ENCODE assay signal across 16 cellular contexts in genomic region chrX:39935414-39936064, GRCh38.
A peak's percentile ranks its signal among the peaks of the same experiment; 100 is the strongest.
DNase-seq lines count a peak whose midpoint lies in the region; ATAC-seq lines count a peak whose summit lies in the region.
"Had no signal": no experiment of that assay in that cellular context is flagged by ENCODE, and none has a peak within 500 bp of the region (broad histone marks: within the 10 kb centered on the region; RNA-seq: fewer than 3 reads in every experiment).

No MANE protein-coding gene starts in this region.

- intact Hi-C loops in right cardiac atrium (cut with DNase I): no loop called here

- H3K27me3 ChIP-seq in neuronal stem cell (ENCODE audit: control insufficient read depth in 3 of 3, insufficient read depth in 3 of 3, low read depth in 1 of 3, low read length in 3 of 3): no peaks in the 10 kb centered on the region
- no peaks in the 10 kb centered on the region for H3K27me3 ChIP-seq in right cardiac atrium (ENCODE audit: control insufficient read depth, insufficient read depth)
- H3K27me3 ChIP-seq: upper lobe of right lung had no signal

- ATAC-seq in right cardiac atrium: no peak
- ATAC-seq: stimulated activated naive CD8-positive, alpha-beta T cell treated with anti-CD3 and anti-CD28 coated beads, Interleukin-15, Interleukin-2, amounts not matched to agents 100 U/mL and 50 U/mL, for 24 hours; upper lobe of right lung had no signal

- H3K9me3 ChIP-seq in neuronal stem cell (replicated peaks in 1 of 2; ENCODE audit: control insufficient read depth in 2 of 2, insufficient read depth in 1 of 2, low read depth in 1 of 2, low read length in 2 of 2): no peaks in the 10 kb centered on the region
- H3K9me3 ChIP-seq in right cardiac atrium (ENCODE audit: control insufficient read depth, low read length): no peaks in the 10 kb centered on the region
- H3K9me3 ChIP-seq: upper lobe of right lung had no signal

- no peak overlapping the region for H2BK5ac ChIP-seq in neuronal stem cell (ENCODE audit: low read length)

- no peaks in the 10 kb centered on the region for H3K79me1 ChIP-seq in neuronal stem cell (ENCODE audit: low read depth, low read length)

- H3K9ac ChIP-seq in neuronal stem cell (ENCODE audit: low read depth, low read length, poor library complexity): no peak overlapping the region

- H4K91ac ChIP-seq in neuronal stem cell (ENCODE audit: low read depth, low read length, poor library complexity): no peak overlapping the region

- peak overlapping the region; percentile 64 for H3K18ac ChIP-seq in neuronal stem cell (ENCODE audit: low read length)

- no peak overlapping the region for H3K4me2 ChIP-seq in neuronal stem cell (ENCODE audit: insufficient read depth, low read length, poor library complexity, severe bottlenecking)

- WGBS in neuronal stem cell (ENCODE audit: extremely low coverage in 2 of 2, insufficient read length in 2 of 2, insufficient replicate concordance in 1 of 2), 2 donors: no CpG with 5 or more reads among the region's 22 CpGs
- WGBS in right cardiac atrium: 90% methylated on average over 22 of the region's 22 CpGs

- H3K4me1 ChIP-seq in neuronal stem cell (ENCODE audit: control insufficient read depth in 2 of 2, insufficient read depth in 1 of 2, low read depth in 1 of 2, low read length in 2 of 2) (peaks cover 0 to 7% of the 10 kb centered on the region in 2 donors), right cardiac atrium (ENCODE audit: control insufficient read depth, insufficient read depth, low read length) (no peaks in the 10 kb centered on the region)
- H3K4me1 ChIP-seq: upper lobe of right lung had no signal

- no peak overlapping the region for H2AFZ ChIP-seq in neuronal stem cell (ENCODE audit: low read length)

- H3K23ac ChIP-seq in neuronal stem cell (ENCODE audit: low read depth, low read length, poor library complexity): no peak overlapping the region

- H2BK120ac ChIP-seq in neuronal stem cell (ENCODE audit: low read depth, low read length): no peak overlapping the region

- no peak overlapping the region for H3K14ac ChIP-seq in neuronal stem cell (ENCODE audit: low read length)

- peak overlapping the region; percentile 82 for H4K8ac ChIP-seq in neuronal stem cell (ENCODE audit: low read depth, low read length)

- H3K36me3 ChIP-seq in neuronal stem cell (replicated peaks in 1 of 2; ENCODE audit: control insufficient read depth in 2 of 2, insufficient read depth in 2 of 2, low read length in 2 of 2): no peaks in the 10 kb centered on the region
- H3K36me3 ChIP-seq: upper lobe of right lung had no signal

- peak overlapping the region; percentile 46 for H2AK5ac ChIP-seq in neuronal stem cell (ENCODE audit: low read depth, low read length)

- H2BK15ac ChIP-seq in neuronal stem cell (ENCODE audit: low read length): peak overlapping the region; percentile 26

- H3K27ac ChIP-seq in neuronal stem cell (replicated peaks; ENCODE audit: low read length) (no peak overlapping the region), right cardiac atrium (ENCODE audit: low read length) (no peak overlapping the region)
- H3K27ac ChIP-seq: upper lobe of right lung had no signal

- DNase-seq in H4 (ENCODE audit: low spot score): peak; percentile 11
- peak; percentile 32 for DNase-seq in NCI-H69 (lab: John Stamatoyannopoulos, UW)
- peak; percentile 24 for DNase-seq in cerebellum (ENCODE audit: low spot score)
- no peak for DNase-seq in neuronal stem cell (ENCODE audit: low spot score)
- DNase-seq in NCI-H187 (lab: John Stamatoyannopoulos, UW): no peak
- DNase-seq in DMS53 treated with DMSO at 0.1 percent for 48 hours (lab: John Stamatoyannopoulos, UW; ENCODE audit: unreplicated experiment): no peak
- DNase-seq in NCI-H1930 (lab: John Stamatoyannopoulos, UW): no peak
- no peak for DNase-seq in right cardiac atrium
- DNase-seq: activated CD4-positive, alpha-beta T cell treated with anti-CD3 and anti-CD28 coated beads, Interleukin-2, amount 10 ng/mL, durations not matched to agents 24 days and 14 days; activated naive CD8-positive, alpha-beta T cell treated with anti-CD3 and anti-CD28 coated beads, Interleukin-2, amount 10 ng/mL, durations not matched to agents 7 days and 5 days; activated T-cell treated with anti-CD3 and anti-CD28 coated beads for 4 hours; DMS79; NCI-H1105; NCI-H226; stimulated activated naive CD8-positive, alpha-beta T cell treated with anti-CD3 and anti-CD28 coated beads, Interleukin-15, Interleukin-2, amounts not matched to agents 100 U/mL and 50 U/mL, for 24 hours; upper lobe of right lung had no signal

- H2BK12ac ChIP-seq in neuronal stem cell (ENCODE audit: low read length): peak overlapping the region; percentile 73

- H3K4ac ChIP-seq in neuronal stem cell (ENCODE audit: low read length): no peak overlapping the region

- H3K4me3 ChIP-seq in neuronal stem cell (ENCODE audit: low read length in 2 of 2) (no peak overlapping the region), right cardiac atrium (ENCODE audit: low read length) (no peak overlapping the region)
- H3K4me3 ChIP-seq: upper lobe of right lung had no signal

Comparison
In these comparisons a context has a peak if more than half of its experiments do, and no peak if none do; other contexts are left out.
1. DNase-seq: peak in H4 (single experiment), NCI-H69 (single experiment) and cerebellum (single experiment); none in neuronal stem cell (single experiment), NCI-H187 (0 of 2), DMS53 treated with DMSO at 0.1 percent for 48 hours (single experiment), NCI-H1930 (0 of 2) and right cardiac atrium (0 of 3).